ENCODE assay signal across 1 cellular context in genomic region chr1:50147451-50147850, GRCh38.
TF ChIP-seq lines count a peak whose summit lies in the region.

No MANE protein-coding gene starts in this region.

TF ChIP-seq in HepG2, 621 proteins besides CTCF, POLR2A, EP300 and RAD21:
- no peak for TF ChIP-seq ZNF275 (CRISPR knock-in tag; IDR thresholded peaks at IDR 0.05; ENCODE audit: borderline replicate concordance)
- TF ChIP-seq ZNF609 (CRISPR knock-in tag; IDR thresholded peaks at IDR 0.05; ENCODE audit: borderline replicate concordance): no peak
- TF ChIP-seq ATF7 (IDR thresholded peaks at IDR 0.05): 0 out of 2 replicates have a peak, but pooled peaks have one; percentile 21
- no peak for TF ChIP-seq ATF7 (CRISPR knock-in tag; IDR thresholded peaks at IDR 0.05)
